ENCODE assay signal across 10 cellular contexts in genomic region chr20:51366155-51366886, GRCh38.
DNase-seq lines count a peak whose midpoint lies in the region; ATAC-seq lines count a peak whose summit lies in the region.
"Had no signal": no experiment of that assay in that cellular context is flagged by ENCODE, and none has a peak within 500 bp of the region (broad histone marks: within the 10 kb centered on the region; RNA-seq: fewer than 3 reads in every experiment).

No MANE protein-coding gene starts in this region.

- POLR2A ChIA-PET in T-cell (lab: Charles Lee) = no interaction called here

- no peak overlapping the region for H3K27ac Mint-ChIP-seq in stimulated activated effector memory CD8-positive, alpha-beta T cell treated with anti-CD3 and anti-CD28 coated beads, Interleukin-12 subunit alpha, Interleukin-12 subunit beta, amount 100 ng/mL, for 72 hours
- no peak overlapping the region for H3K27ac Mint-ChIP-seq in T-cell
- H3K27ac Mint-ChIP-seq in activated naive CD8-positive, alpha-beta T cell treated with anti-CD3 and anti-CD28 coated beads for 36 hours = no peak overlapping the region

- no peak overlapping the region for H3K4me3 Mint-ChIP-seq in stimulated activated effector memory CD8-positive, alpha-beta T cell treated with anti-CD3 and anti-CD28 coated beads, Interleukin-12 subunit alpha, Interleukin-12 subunit beta, amount 100 ng/mL, for 72 hours
- no peak overlapping the region for H3K4me3 Mint-ChIP-seq in T-cell
- H3K4me3 Mint-ChIP-seq in activated naive CD8-positive, alpha-beta T cell treated with anti-CD3 and anti-CD28 coated beads for 36 hours = no peak overlapping the region

- H3K27ac ChIP-seq in ACC112 (ENCODE audit: low read depth, low read length) (peak overlapping the region; percentile 99), epithelial cell of prostate (peak overlapping the region; percentile 83), mucosa of rectum (ENCODE audit: low read depth in 2 of 2, low read length in 2 of 2) (peak overlapping the region; percentile 48 to 56)

- CTCF ChIA-PET in T-cell (lab: Charles Lee) = interaction anchor here in 1 of 2 donors (1.2 kb wide), 1 partner anchor 254 kb away, joined by 3 read pairs; no protein-coding TSS in a partner anchor

- H3K9me3 ChIP-seq in NT2/D1 (ENCODE audit: insufficient read depth, low read length) = peaks cover 20% of the 10 kb centered on the region
- H3K9me3 ChIP-seq in mucosa of rectum (ENCODE audit: control insufficient read depth in 2 of 2, low read length in 2 of 2) = no peaks in the 10 kb centered on the region

- no peak for ATAC-seq in stimulated activated effector memory CD8-positive, alpha-beta T cell treated with anti-CD3 and anti-CD28 coated beads, Interleukin-12 subunit alpha, Interleukin-12 subunit beta, amount 100 ng/mL, for 72 hours
- no peak for ATAC-seq in T-cell (replicated peaks in 1 of 4)
- ATAC-seq: activated CD4-positive, CD25-positive, alpha-beta regulatory T cell treated with anti-CD3 and anti-CD28 coated beads, Interleukin-2, amount 50 U/mL, for 24 hours had no signal

- peak overlapping the region; percentile 45 for H3K4me3 ChIP-seq in ACC112 (ENCODE audit: low read depth, low read length)
- H3K4me3 ChIP-seq in NT2/D1 (ENCODE audit: insufficient read length, low read depth) = no peak overlapping the region
- H3K4me3 ChIP-seq in mucosa of rectum (ENCODE audit: low read length in 2 of 2) = no peak overlapping the region

- H3K27me3 ChIP-seq in ACC112 (ENCODE audit: insufficient read depth, low read length) (no peaks in the 10 kb centered on the region), NT2/D1 (ENCODE audit: insufficient read depth, insufficient read length) (no peaks in the 10 kb centered on the region), mucosa of rectum (ENCODE audit: control insufficient read depth in 2 of 2, insufficient read depth in 2 of 2, low read length in 2 of 2) (peaks cover 0 to 2% of the 10 kb centered on the region in 2 donors)

- peaks cover 5% of the 10 kb centered on the region for H3K9me3 Mint-ChIP-seq in stimulated activated effector memory CD8-positive, alpha-beta T cell treated with anti-CD3 and anti-CD28 coated beads, Interleukin-12 subunit alpha, Interleukin-12 subunit beta, amount 100 ng/mL, for 72 hours
- H3K9me3 Mint-ChIP-seq in T-cell = peaks cover 4 to 9% (median 8%) of the 10 kb centered on the region in 3 donors
- peaks cover 8% of the 10 kb centered on the region for H3K9me3 Mint-ChIP-seq in activated naive CD8-positive, alpha-beta T cell treated with anti-CD3 and anti-CD28 coated beads for 36 hours

- H3K79me2 ChIP-seq in ACC112 (ENCODE audit: control insufficient read depth, insufficient read depth, low read length, unreplicated experiment) = no peaks in the 10 kb centered on the region

- H3K4me1 ChIP-seq in ACC112 (ENCODE audit: control insufficient read depth, insufficient read depth, low read length, unreplicated experiment) (peaks cover 34% of the 10 kb centered on the region), NT2/D1 (ENCODE audit: insufficient read depth, insufficient read length) (peaks cover 14% of the 10 kb centered on the region), mucosa of rectum (ENCODE audit: control insufficient read depth in 2 of 2, insufficient read depth in 2 of 2, low read length in 2 of 2) (no peaks in the 10 kb centered on the region)

- H2AFZ ChIP-seq in ACC112 (ENCODE audit: low read length, unreplicated experiment) = no peak overlapping the region

- H3K4me1 Mint-ChIP-seq in stimulated activated effector memory CD8-positive, alpha-beta T cell treated with anti-CD3 and anti-CD28 coated beads, Interleukin-12 subunit alpha, Interleukin-12 subunit beta, amount 100 ng/mL, for 72 hours = peaks cover 17% of the 10 kb centered on the region
- H3K4me1 Mint-ChIP-seq in T-cell = no peaks in the 10 kb centered on the region
- H3K4me1 Mint-ChIP-seq in activated naive CD8-positive, alpha-beta T cell treated with anti-CD3 and anti-CD28 coated beads for 36 hours = no peaks in the 10 kb centered on the region

- H3K27me3 Mint-ChIP-seq in T-cell = peaks cover 0 to under 1% of the 10 kb centered on the region in 2 donors
- no peaks in the 10 kb centered on the region for H3K27me3 Mint-ChIP-seq in activated naive CD8-positive, alpha-beta T cell treated with anti-CD3 and anti-CD28 coated beads for 36 hours

- H3K36me3 Mint-ChIP-seq in stimulated activated effector memory CD8-positive, alpha-beta T cell treated with anti-CD3 and anti-CD28 coated beads, Interleukin-12 subunit alpha, Interleukin-12 subunit beta, amount 100 ng/mL, for 72 hours = no peaks in the 10 kb centered on the region
- H3K36me3 Mint-ChIP-seq in T-cell = peaks cover 4% of the 10 kb centered on the region
- H3K36me3 Mint-ChIP-seq in activated naive CD8-positive, alpha-beta T cell treated with anti-CD3 and anti-CD28 coated beads for 36 hours = no peaks in the 10 kb centered on the region

- H3K36me3 ChIP-seq in ACC112 (ENCODE audit: insufficient read depth, low read length) (peaks cover 6% of the 10 kb centered on the region; the same call in 1 of the 2 replicates), NT2/D1 (ENCODE audit: insufficient read depth, insufficient read length, low read length) (no peaks in the 10 kb centered on the region), mucosa of rectum (ENCODE audit: control insufficient read depth in 2 of 2, insufficient read depth in 2 of 2, low read length in 2 of 2) (no peaks in the 10 kb centered on the region)

- DNase-seq in NT2/D1 (ENCODE audit: low read depth, low spot score) (peak; percentile 48), epithelial cell of prostate (ENCODE audit: low read depth, low spot score) (peak; percentile 66), NCI-H526 (lab: John Stamatoyannopoulos, UW) (no peak), T-cell (no peak)
- DNase-seq in stimulated activated effector memory CD8-positive, alpha-beta T cell treated with anti-CD3 and anti-CD28 coated beads, Interleukin-12 subunit alpha, Interleukin-12 subunit beta, amount 100 ng/mL, for 72 hours (ENCODE audit: low spot score in 2 of 2) = no peak
- DNase-seq in activated naive CD8-positive, alpha-beta T cell treated with anti-CD3 and anti-CD28 coated beads for 36 hours = no peak
- DNase-seq: NCI-H1105 treated with DMSO at 0.1 percent for 48 hours had no signal

- H3K9ac ChIP-seq in NT2/D1 (ENCODE audit: insufficient read length, low read depth) (peak overlapping the region; percentile 24), mucosa of rectum (ENCODE audit: low read depth in 1 of 2, low read length in 2 of 2) (no peak overlapping the region)

Comparison
In these comparisons a context has a peak if more than half of its experiments do, and no peak if none do; other contexts are left out.
1. DNase-seq: peak in NT2/D1 (single experiment) and epithelial cell of prostate (single experiment); none in stimulated activated effector memory CD8-positive, alpha-beta T cell treated with anti-CD3 and anti-CD28 coated beads, Interleukin-12 subunit alpha, Interleukin-12 subunit beta, amount 100 ng/mL, for 72 hours (0 of 2), NCI-H526 (0 of 2), T-cell (0 of 34) and activated naive CD8-positive, alpha-beta T cell treated with anti-CD3 and anti-CD28 coated beads for 36 hours (single experiment).
2. Peak in every context shown above with its lines, with median percentiles within 50 percentile points of each other: H3K27ac ChIP-seq.